10 cellular contexts compared by ENCODE assay signal in the genomic region with DNA sequence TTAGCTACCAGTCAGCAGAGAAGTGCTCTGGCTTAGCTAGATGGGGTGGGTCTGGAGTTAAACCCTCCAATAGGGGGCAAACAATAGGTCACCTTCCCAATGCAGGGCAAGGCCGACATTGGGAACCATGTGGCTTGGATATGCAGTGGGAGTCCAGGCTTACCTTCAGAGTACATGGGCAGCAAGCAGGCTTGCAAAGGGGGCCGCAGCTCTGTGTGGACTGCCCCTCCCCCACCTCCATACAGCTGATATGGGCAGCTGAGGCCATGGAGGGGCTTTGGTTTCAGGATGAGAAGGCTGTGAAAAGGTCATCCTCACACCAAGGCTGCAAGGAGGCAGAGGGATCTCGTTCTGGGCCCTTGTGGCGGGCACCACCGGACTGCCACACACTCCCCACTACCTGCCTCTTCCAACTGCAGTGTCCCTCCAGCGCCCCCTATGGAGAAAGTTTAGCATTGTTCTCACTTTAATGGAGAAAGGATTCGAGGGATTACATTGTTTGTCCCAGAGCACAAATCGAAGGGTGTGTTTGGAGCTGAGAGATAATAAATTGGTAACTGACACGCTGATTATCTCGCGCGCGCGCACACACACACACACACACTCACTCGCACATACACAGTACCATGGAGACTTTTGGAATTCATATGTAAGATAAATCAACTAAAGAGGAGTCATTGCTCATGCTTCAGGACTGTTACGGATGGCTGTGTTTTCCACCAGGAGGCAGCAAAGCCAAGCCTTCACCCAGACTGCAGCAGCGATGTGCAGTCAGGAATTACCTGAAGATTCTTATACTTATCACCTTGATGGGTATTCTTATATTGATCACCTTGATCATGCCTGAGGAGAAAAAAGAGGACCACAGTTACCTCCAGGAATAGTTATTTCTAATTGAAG. TPM values are rescaled to one million over a fixed set of nuclear protein-coding genes. Genes with fewer than 3 reads are reported as not detected.
DNase-seq lines count a peak whose midpoint lies in the region; ATAC-seq, FAIRE-seq and TF ChIP-seq lines count a peak whose summit lies in the region.
"Had no signal": no experiment of that assay in that cellular context is flagged by ENCODE, and none has a peak within 500 bp of the region (broad histone marks: within the 10 kb centered on the region; RNA-seq: fewer than 3 reads in every experiment).

No MANE protein-coding gene starts in this region.

- H3K9me1 ChIP-seq in K562 (ENCODE audit: control insufficient read depth, insufficient read depth, low read length) = no peaks in the 10 kb centered on the region

- H3K4me3 ChIP-seq in LNCaP clone FGC (ENCODE audit: low read depth, low read length) (no peak overlapping the region), K562 (no peak overlapping the region), neural progenitor cell (no peak overlapping the region), tibial artery (no peak overlapping the region)
- H3K4me3 ChIP-seq: BLaER1 treated with 17β-estradiol and CSF1 and Interleukin-3, amounts not matched to agents 10 nM and 100 nM; lower lobe of right lung had no signal

- in situ Hi-C loops in K562 (cut with MboI) = loop anchor here (10.0 kb wide), 2 partner anchors 324 to 354 kb away; no protein-coding TSS in a partner anchor

- H3K79me2 ChIP-seq in K562 (ENCODE audit: control insufficient read depth, insufficient read depth, low read length) (no peaks in the 10 kb centered on the region), neural progenitor cell (ENCODE audit: low read depth) (no peaks in the 10 kb centered on the region)

- peak; percentile 53 to 54 for TF ChIP-seq RAD21 in K562 (CRISPR knock-in tag; conservative IDR thresholded peaks at IDR 0.05 in 1 of 2, IDR thresholded peaks at IDR 0.05 in 1 of 2)

- POLR2A ChIA-PET in K562 (lab: Yijun Ruan, JAX) = interaction anchor here (0.6 kb wide), 1 partner anchor 12 kb away, joined by 3 read pairs; no protein-coding TSS in a partner anchor

- H3K4me2 ChIP-seq in K562 (ENCODE audit: insufficient read depth, low read length) (no peak overlapping the region), neural progenitor cell (no peak overlapping the region)
- H3K4me2 ChIP-seq: BLaER1 treated with 17β-estradiol and CSF1 and Interleukin-3, amounts not matched to agents 10 nM and 100 nM had no signal

- H3K4me3 Mint-ChIP-seq in neural progenitor cell = no peak overlapping the region

- H3K9ac ChIP-seq in K562 (ENCODE audit: insufficient read depth in 1 of 2, low read depth in 2 of 2, low read length in 2 of 2) = no peak overlapping the region
- H3K9ac ChIP-seq in neural progenitor cell = no peak overlapping the region
- H3K9ac ChIP-seq: BLaER1 treated with 17β-estradiol and CSF1 and Interleukin-3, amounts not matched to agents 10 nM and 100 nM had no signal

- TF ChIP-seq CTCF in LNCaP clone FGC (IDR thresholded peaks at IDR 0.05; ENCODE audit: control insufficient read depth, extremely low read depth, insufficient read depth) (peak; percentile 80), K562 (IDR thresholded peaks at IDR 0.05 in 2 of 3, conservative IDR thresholded peaks at IDR 0.05 in 1 of 3; ENCODE audit: insufficient read depth in 2 of 3, low read depth in 1 of 3, low read length in 3 of 3) (peak; percentile 44 to 68 (median 66)), neural progenitor cell (IDR thresholded peaks at IDR 0.05) (peak; percentile 17), tibial artery (IDR thresholded peaks at IDR 0.05) (no peak)

- H3K9me3 ChIP-seq in K562 (replicated peaks; ENCODE audit: control insufficient read depth, insufficient read depth, low read depth, low read length) (no peaks in the 10 kb centered on the region), neural progenitor cell (ENCODE audit: low read depth) (peaks cover 18% of the 10 kb centered on the region), tibial artery (no peaks in the 10 kb centered on the region)
- H3K9me3 ChIP-seq: BLaER1 treated with 17β-estradiol and CSF1 and Interleukin-3, amounts not matched to agents 10 nM and 100 nM; lower lobe of right lung had no signal

- H3K4me1 Mint-ChIP-seq in neural progenitor cell = no peaks in the 10 kb centered on the region

- H3K27ac Mint-ChIP-seq in neural progenitor cell = no peak overlapping the region

- 0% methylated on average over 17 of the region's 17 CpGs for WGBS in K562 (ENCODE audit: insufficient coverage, low coverage, missing lambda C conversion rate)

- H3K36me3 Mint-ChIP-seq in neural progenitor cell = no peaks in the 10 kb centered on the region

- H3K27me3 ChIP-seq in K562 (ENCODE audit: control insufficient read depth in 2 of 2, insufficient read depth in 2 of 2, low read length in 2 of 2) (no peaks in the 10 kb centered on the region; a peak in 1 of 5 replicates), neural progenitor cell (no peaks in the 10 kb centered on the region), tibial artery (no peaks in the 10 kb centered on the region)
- H3K27me3 ChIP-seq: BLaER1 treated with 17β-estradiol and CSF1 and Interleukin-3, amounts not matched to agents 10 nM and 100 nM had no signal

- intact Hi-C loops in K562 (cut with micrococcal nuclease) (loop anchor here (2.0 to 10.0 kb wide), 3 partner anchors 162 to 354 kb away; no protein-coding TSS in a partner anchor), tibial artery (cut with DNase I; ENCODE audit: low total_unique reads) (no loop called here)

- DNase-seq in DMS79 treated with DMSO at 0.1 percent for 48 hours (lab: John Stamatoyannopoulos, UW) = peak; percentile 18
- DNase-seq in DMS79 (lab: John Stamatoyannopoulos, UW) = no peak
- peak; percentile 17 for DNase-seq in LNCaP clone FGC (ENCODE audit: low read depth)
- peak; percentile 27 to 51 (median 27) for DNase-seq in K562 (ENCODE audit: extremely low read depth in 1 of 4, low spot score in 3 of 4)
- DNase-seq in neural progenitor cell (ENCODE audit: low spot score) = peak; percentile 3
- no peak for DNase-seq in tibial artery
- DNase-seq: lower lobe of right lung had no signal

- H3K27me3 Mint-ChIP-seq in neural progenitor cell (ENCODE audit: insufficient read depth, low read depth) = no peaks in the 10 kb centered on the region

- no peaks in the 10 kb centered on the region for H4K20me1 ChIP-seq in K562 (replicated peaks; ENCODE audit: control insufficient read depth, insufficient read depth, low read length)
- H4K20me1 ChIP-seq in neural progenitor cell (ENCODE audit: low read depth) = no peaks in the 10 kb centered on the region
- H4K20me1 ChIP-seq: BLaER1 treated with 17β-estradiol and CSF1 and Interleukin-3, amounts not matched to agents 10 nM and 100 nM had no signal

- H3F3A ChIP-seq in neural progenitor cell (ENCODE audit: low read depth) = no peaks in the 10 kb centered on the region

- H3K36me3 ChIP-seq in K562 (ENCODE audit: control insufficient read depth, insufficient read depth, low read length) (no peaks in the 10 kb centered on the region), neural progenitor cell (no peaks in the 10 kb centered on the region), tibial artery (no peaks in the 10 kb centered on the region)
- H3K36me3 ChIP-seq: BLaER1 treated with 17β-estradiol and CSF1 and Interleukin-3, amounts not matched to agents 10 nM and 100 nM; lower lobe of right lung had no signal

- CTCF ChIA-PET in K562 (lab: Yijun Ruan, JAX; ENCODE audit: low intra/inter-chr PET ratio) = interaction anchor here (0.5 to 1.6 kb wide), 7 partner anchors 72 to 368 kb away, joined by 3 to 14 read pairs (median 3); no protein-coding TSS in a partner anchor

- H3K27ac ChIP-seq in K562 (ENCODE audit: extremely low read depth, low read depth, low read length) (no peak overlapping the region), neural progenitor cell (no peak overlapping the region), tibial artery (no peak overlapping the region)
- H3K27ac ChIP-seq: BLaER1 treated with 17β-estradiol and CSF1 and Interleukin-3, amounts not matched to agents 10 nM and 100 nM; lower lobe of right lung had no signal

- H2AFZ ChIP-seq in K562 (ENCODE audit: low read depth, low read length) (no peak overlapping the region), neural progenitor cell (replicated peaks) (no peak overlapping the region)

- TF ChIP-seq EP300 in K562 (IDR thresholded peaks at IDR 0.05; ENCODE audit: low read length) = no peak

- TF ChIP-seq POLR2A in K562 (conservative IDR thresholded peaks at IDR 0.05) = no peak

- ATAC-seq in K562 = peak; percentile 90
- no peak for ATAC-seq in HG02840 (IDR thresholded peaks at IDR 0.05; ENCODE audit: low FRiP score, unreplicated experiment)
- ATAC-seq in GM21381 (IDR thresholded peaks at IDR 0.05; ENCODE audit: unreplicated experiment) = no peak

- FAIRE-seq in K562 (lab: Jason Lieb, UNC) = no peak

- no peaks in the 10 kb centered on the region for H3K4me1 ChIP-seq in K562 (replicated peaks in 1 of 2; ENCODE audit: control insufficient read depth in 2 of 2, insufficient read depth in 2 of 2, low read length in 2 of 2)
- H3K4me1 ChIP-seq in neural progenitor cell = no peaks in the 10 kb centered on the region
- H3K4me1 ChIP-seq in tibial artery = no peaks in the 10 kb centered on the region
- H3K4me1 ChIP-seq: lower lobe of right lung had no signal

- no peaks in the 10 kb centered on the region for H3K9me3 Mint-ChIP-seq in neural progenitor cell

- no TSS peak for BruUV-seq in K562 (replicated peaks; lab: Mats Ljungman, UMichigan)

RNA-seq across cellular contexts. Expression of a gene that starts 7.0 kb away (rescaled TPM):
- not detected in 2 replicates for total RNA-seq in K562 (2011; cell fraction: chromatin; rRNA removed; ENCODE audit: low replicate concordance)
- total RNA-seq in K562 (2011; cell fraction: nucleolus; rRNA removed) = not detected in 2 replicates
- not detected in 2 replicates for total RNA-seq in K562 (2011; cell fraction: nucleoplasm; rRNA removed)
- total RNA-seq in K562 (2014; rRNA removed) (not detected in 2 replicates), K562 (2014; rRNA removed; fragmentation: Illumina TruSeq; extraction: Trizol) (not detected in 2 replicates), K562 (2015; rRNA removed; fragmentation: Illumina TruSeq; extraction: Trizol) (not detected in 2 replicates), K562 (2021) (not detected in 2 replicates), neural progenitor cell (ENCODE audit: low replicate concordance) (not detected in 2 replicates)
- polyA plus RNA-seq in K562 (2011; rRNA removed) (not detected in 2 replicates), K562 (2014; fragmentation: Illumina TruSeq; extraction: Trizol) (not detected in 2 replicates), K562 (2014; fragmentation: Nextera tagmentation; extraction: Ambion mirVana) (not detected), K562 (2014; rRNA removed) (not detected in 2 replicates)
- not detected in 2 replicates for polyA plus RNA-seq in K562 (2011; cell fraction: cytosol; rRNA removed)
- not detected in 2 replicates for polyA plus RNA-seq in K562 (2011; cell fraction: nucleus; rRNA removed)
- not detected in 2 replicates for polyA plus RNA-seq in K562 (2012)
- not detected in 2 replicates for polyA minus RNA-seq in K562 (2011; rRNA and poly(A)+ RNA removed)
- not detected in 2 replicates for polyA minus RNA-seq in K562 (2011; cell fraction: cytosol; rRNA and poly(A)+ RNA removed)
- not detected in 2 replicates for polyA minus RNA-seq in K562 (2011; cell fraction: nucleus; rRNA and poly(A)+ RNA removed)
- total RNA-seq: lower lobe of right lung had no signal

RNA-seq across cellular contexts. Expression of a gene that starts 11.3 kb away (rescaled TPM):
- total RNA-seq in K562 (2011; cell fraction: chromatin; rRNA removed; ENCODE audit: low replicate concordance) = not detected in 2 replicates
- total RNA-seq in K562 (2011; cell fraction: nucleolus; rRNA removed) = not detected in 2 replicates
- total RNA-seq in K562 (2011; cell fraction: nucleoplasm; rRNA removed) = not detected in 2 replicates
- not detected in 2 replicates for total RNA-seq in K562 (2014; rRNA removed)
- not detected in 2 replicates for total RNA-seq in K562 (2014; rRNA removed; fragmentation: Illumina TruSeq; extraction: Trizol)
- total RNA-seq in K562 (2015; rRNA removed; fragmentation: Illumina TruSeq; extraction: Trizol) = not detected in 2 replicates
- not detected in 2 replicates for total RNA-seq in K562 (2021)
- polyA plus RNA-seq in K562 (2011; rRNA removed) = not detected in 2 replicates
- polyA plus RNA-seq in K562 (2011; cell fraction: cytosol; rRNA removed) = not detected in 2 replicates
- not detected in 2 replicates for polyA plus RNA-seq in K562 (2011; cell fraction: nucleus; rRNA removed)
- polyA plus RNA-seq in K562 (2012) = not detected in 2 replicates
- polyA plus RNA-seq in K562 (2014; fragmentation: Illumina TruSeq; extraction: Trizol) = not detected in 2 replicates
- not detected for polyA plus RNA-seq in K562 (2014; fragmentation: Nextera tagmentation; extraction: Ambion mirVana)
- not detected in 2 replicates for polyA plus RNA-seq in K562 (2014; rRNA removed)
- polyA minus RNA-seq in K562 (2011; rRNA and poly(A)+ RNA removed) = not detected in 2 replicates
- polyA minus RNA-seq in K562 (2011; cell fraction: cytosol; rRNA and poly(A)+ RNA removed) = not detected in 2 replicates
- not detected in 2 replicates for polyA minus RNA-seq in K562 (2011; cell fraction: nucleus; rRNA and poly(A)+ RNA removed)
- not detected in 2 replicates for total RNA-seq in neural progenitor cell (ENCODE audit: low replicate concordance)
- total RNA-seq: lower lobe of right lung had no signal

RNA-seq across cellular contexts. Expression of a gene that starts 28.4 kb away (rescaled TPM):
- not detected in 2 replicates for total RNA-seq in K562 (2011; cell fraction: chromatin; rRNA removed; ENCODE audit: low replicate concordance)
- total RNA-seq in K562 (2011; cell fraction: nucleolus; rRNA removed) = not detected in 2 replicates
- total RNA-seq in K562 (2011; cell fraction: nucleoplasm; rRNA removed) = not detected in 2 replicates
- not detected in 2 replicates for total RNA-seq in K562 (2014; rRNA removed)
- not detected in 2 replicates for total RNA-seq in K562 (2014; rRNA removed; fragmentation: Illumina TruSeq; extraction: Trizol)
- not detected in 2 replicates for total RNA-seq in K562 (2015; rRNA removed; fragmentation: Illumina TruSeq; extraction: Trizol)
- not detected in 2 replicates for total RNA-seq in K562 (2021)
- not detected in 2 replicates for polyA plus RNA-seq in K562 (2011; rRNA removed)
- polyA plus RNA-seq in K562 (2011; cell fraction: cytosol; rRNA removed) = not detected in 2 replicates
- polyA plus RNA-seq in K562 (2011; cell fraction: nucleus; rRNA removed) = not detected in 2 replicates
- not detected in 2 replicates for polyA plus RNA-seq in K562 (2012)
- not detected in 2 replicates for polyA plus RNA-seq in K562 (2014; fragmentation: Illumina TruSeq; extraction: Trizol)
- polyA plus RNA-seq in K562 (2014; fragmentation: Nextera tagmentation; extraction: Ambion mirVana) = not detected
- polyA plus RNA-seq in K562 (2014; rRNA removed) = not detected in 2 replicates
- polyA minus RNA-seq in K562 (2011; rRNA and poly(A)+ RNA removed) = not detected in 2 replicates
- polyA minus RNA-seq in K562 (2011; cell fraction: cytosol; rRNA and poly(A)+ RNA removed) = not detected in 2 replicates
- polyA minus RNA-seq in K562 (2011; cell fraction: nucleus; rRNA and poly(A)+ RNA removed) = not detected in 2 replicates
- total RNA-seq in neural progenitor cell (ENCODE audit: low replicate concordance) = not detected in 2 replicates
- total RNA-seq: lower lobe of right lung had no signal

RNA-seq across cellular contexts. Expression of a gene that starts 37.3 kb away (rescaled TPM):
- total RNA-seq in K562 (2011; cell fraction: chromatin; rRNA removed; ENCODE audit: low replicate concordance) = not detected in 2 replicates
- total RNA-seq in K562 (2011; cell fraction: nucleolus; rRNA removed) = not detected in 2 replicates
- total RNA-seq in K562 (2011; cell fraction: nucleoplasm; rRNA removed) = not detected in 2 replicates
- total RNA-seq in K562 (2014; rRNA removed) (not detected in 2 replicates), K562 (2014; rRNA removed; fragmentation: Illumina TruSeq; extraction: Trizol) (not detected in 2 replicates), K562 (2015; rRNA removed; fragmentation: Illumina TruSeq; extraction: Trizol) (not detected in 2 replicates), K562 (2021) (not detected in 2 replicates), neural progenitor cell (ENCODE audit: low replicate concordance) (not detected in 2 replicates)
- polyA plus RNA-seq in K562 (2011; rRNA removed) (not detected in 2 replicates), K562 (2014; fragmentation: Illumina TruSeq; extraction: Trizol) (not detected in 2 replicates), K562 (2014; fragmentation: Nextera tagmentation; extraction: Ambion mirVana) (not detected), K562 (2014; rRNA removed) (not detected in 2 replicates)
- not detected in 2 replicates for polyA plus RNA-seq in K562 (2011; cell fraction: cytosol; rRNA removed)
- not detected in 2 replicates for polyA plus RNA-seq in K562 (2011; cell fraction: nucleus; rRNA removed)
- polyA plus RNA-seq in K562 (2012) = not detected in 2 replicates
- polyA minus RNA-seq in K562 (2011; rRNA and poly(A)+ RNA removed) = not detected in 2 replicates
- polyA minus RNA-seq in K562 (2011; cell fraction: cytosol; rRNA and poly(A)+ RNA removed) = not detected in 2 replicates
- polyA minus RNA-seq in K562 (2011; cell fraction: nucleus; rRNA and poly(A)+ RNA removed) = not detected in 2 replicates

RNA-seq across cellular contexts. Expression of a gene that starts 43.8 kb away (rescaled TPM):
- not detected in 2 replicates for total RNA-seq in K562 (2011; cell fraction: chromatin; rRNA removed; ENCODE audit: low replicate concordance)
- not detected in 2 replicates for total RNA-seq in K562 (2011; cell fraction: nucleolus; rRNA removed)
- total RNA-seq in K562 (2011; cell fraction: nucleoplasm; rRNA removed) = not detected in 2 replicates
- not detected in 2 replicates for total RNA-seq in K562 (2014; rRNA removed)
- not detected in 2 replicates for total RNA-seq in K562 (2014; rRNA removed; fragmentation: Illumina TruSeq; extraction: Trizol)
- total RNA-seq in K562 (2015; rRNA removed; fragmentation: Illumina TruSeq; extraction: Trizol) = not detected in 2 replicates
- not detected in 2 replicates for total RNA-seq in K562 (2021)
- not detected in 2 replicates for polyA plus RNA-seq in K562 (2011; rRNA removed)
- not detected in 2 replicates for polyA plus RNA-seq in K562 (2011; cell fraction: cytosol; rRNA removed)
- polyA plus RNA-seq in K562 (2011; cell fraction: nucleus; rRNA removed) = not detected in 2 replicates
- polyA plus RNA-seq in K562 (2012) = not detected in 2 replicates
- polyA plus RNA-seq in K562 (2014; fragmentation: Illumina TruSeq; extraction: Trizol) = not detected in 2 replicates
- polyA plus RNA-seq in K562 (2014; fragmentation: Nextera tagmentation; extraction: Ambion mirVana) = not detected
- polyA plus RNA-seq in K562 (2014; rRNA removed) = not detected in 2 replicates
- polyA minus RNA-seq in K562 (2011; rRNA and poly(A)+ RNA removed) = not detected in 2 replicates
- not detected in 2 replicates for polyA minus RNA-seq in K562 (2011; cell fraction: cytosol; rRNA and poly(A)+ RNA removed)
- not detected in 2 replicates for polyA minus RNA-seq in K562 (2011; cell fraction: nucleus; rRNA and poly(A)+ RNA removed)
- not detected in 2 replicates for total RNA-seq in neural progenitor cell (ENCODE audit: low replicate concordance)
- total RNA-seq: lower lobe of right lung had no signal

Comparison
In these comparisons a context has a peak if more than half of its experiments do, and no peak if none do; other contexts are left out.
1. DNase-seq: peak in DMS79 treated with DMSO at 0.1 percent for 48 hours (single experiment), LNCaP clone FGC (single experiment), K562 (4 of 4) and neural progenitor cell (single experiment); none in DMS79 (single experiment) and tibial artery (0 of 2).
2. CTCF ChIP-seq: peak in LNCaP clone FGC (single experiment), K562 (3 of 3) and neural progenitor cell (single experiment); none in tibial artery (0 of 2).